Comparison of ENCODE assay signal across 28 cellular contexts in genomic region chr5:67380431-67380830, GRCh38.
"Had no signal": no experiment of that assay in that cellular context is flagged by ENCODE, and none has a peak within 500 bp of the region (broad histone marks: within the 10 kb centered on the region; RNA-seq: fewer than 3 reads in every experiment).

No MANE protein-coding gene starts in this region.

- DNase-seq: activated B cell treated with CpG ODN at 0.5 μM for 24 hours; activated CD4-positive, alpha-beta memory T cell treated with anti-CD3 and anti-CD28 coated beads for 36 hours; activated CD4-positive, alpha-beta T cell treated with anti-CD3 and anti-CD28 coated beads for 36 hours; activated CD4-positive, alpha-beta T cell treated with anti-CD3 and anti-CD28 coated beads, Interleukin-2, amount 10 ng/mL, durations not matched to agents 24 days and 14 days; activated CD4-positive, CD25-positive, alpha-beta regulatory T cell treated with anti-CD3 and anti-CD28 coated beads, Interleukin-2, amount 50 U/mL, for 72 hours; activated CD8-positive, alpha-beta memory T cell treated with anti-CD3 and anti-CD28 coated beads, Interleukin-2, amount 10 ng/mL, durations not matched to agents 7 days and 5 days; activated CD8-positive, alpha-beta memory T cell treated with anti-CD3 and anti-CD28 coated beads, Interleukin-2, amount 50 U/mL, for 4 hours; activated CD8-positive, alpha-beta T cell treated with anti-CD3 and anti-CD28 coated beads, Interleukin-2, amount 10 ng/mL, durations not matched to agents 7 days and 5 days; activated effector memory CD4-positive, alpha-beta T cell treated with anti-CD3 and anti-CD28 coated beads, Interleukin-2, amount 50 U/mL, for 16 hours; activated naive CD4-positive, alpha-beta T cell treated with anti-CD3 and anti-CD28 coated beads for 36 hours; activated naive CD8-positive, alpha-beta T cell treated with anti-CD3 and anti-CD28 coated beads for 36 hours; activated naive CD8-positive, alpha-beta T cell treated with anti-CD3 and anti-CD28 coated beads, Interleukin-2, amount 50 U/mL, for 24 hours; activated T-cell treated with anti-CD3 and anti-CD28 coated beads, Interleukin-2, amount 50 U/mL, for 1 hour; activated T-cell treated with anti-CD3 and anti-CD28 coated beads, Interleukin-2, amount 50 U/mL, for 48 hours; adrenal gland; amygdala; aorta; body of pancreas; caudate nucleus; cortex of kidney; effector CD8-positive, alpha-beta T cell; heart left ventricle; T-helper 2 cell had no signal

- H3K4me1 ChIP-seq: adrenal gland, body of pancreas, heart left ventricle had no signal

- H3K4me3 ChIP-seq: adrenal gland, body of pancreas, heart left ventricle had no signal

- H3K36me3 ChIP-seq: adrenal gland, heart left ventricle had no signal

- H3K27ac ChIP-seq: adrenal gland, body of pancreas, heart left ventricle had no signal

- H3K9me3 ChIP-seq: adrenal gland, body of pancreas, heart left ventricle had no signal

- FAIRE-seq: colon, endometrium, endothelial cell of umbilical vein, frontal cortex had no signal

- H3K27me3 ChIP-seq: adrenal gland, body of pancreas, heart left ventricle had no signal

- ATAC-seq: activated CD4-positive, alpha-beta T cell treated with anti-CD3 and anti-CD28 coated beads for 36 hours; activated CD8-positive, alpha-beta memory T cell treated with anti-CD3 and anti-CD28 coated beads, Interleukin-2, amount 10 ng/mL, durations not matched to agents 7 days and 5 days; activated CD8-positive, alpha-beta T cell treated with anti-CD3 and anti-CD28 coated beads, Interleukin-2, amount 10 ng/mL, durations not matched to agents 7 days and 5 days; activated naive CD8-positive, alpha-beta T cell treated with anti-CD3 and anti-CD28 coated beads, Interleukin-2, amount 50 U/mL, for 24 hours; body of pancreas; esophagus mucosa; heart left ventricle had no signal
